In genomic region chr2:69643602-69644505, GRCh38 we compare ENCODE assay signal across 8 cellular contexts. TPM values are rescaled to one million over a fixed set of nuclear protein-coding genes. Genes with fewer than 3 reads are reported as not detected.
DNase-seq lines count a peak whose midpoint lies in the region; ATAC-seq and TF ChIP-seq lines count a peak whose summit lies in the region.

AAK1 (minus strand) TSS chr2:69643739; CDS start chr2:69643040, 699 bp downstream.

- H4K20me1 ChIP-seq in OCI-LY7 (ENCODE audit: insufficient read depth, low read length): 0 out of 2 replicates have a peak, but pooled peaks cover 12% of the 10 kb centered on the region

- H3K9me3 ChIP-seq in Caco-2 (no peaks in the 10 kb centered on the region), OCI-LY7 (ENCODE audit: low read length) (no peaks in the 10 kb centered on the region)

- no peaks in the 10 kb centered on the region for H3K27me3 ChIP-seq in Caco-2 (replicated peaks; ENCODE audit: control insufficient read depth, insufficient read depth, low read length)

- peak within 1 kb of the TSS; percentile 95 for H2AFZ ChIP-seq in OCI-LY7 (ENCODE audit: low read length)

- H3K27ac Mint-ChIP-seq in Caco-2 (ENCODE audit: unreplicated experiment): peak within 1 kb of the TSS; percentile 98

- peak within 1 kb of the TSS; percentile 96 for H3K4me3 Mint-ChIP-seq in Caco-2 (ENCODE audit: unreplicated experiment)

- peaks cover 56% of the 10 kb centered on the region for H3K4me1 Mint-ChIP-seq in Caco-2 (ENCODE audit: low read depth, unreplicated experiment)

- no peaks in the 10 kb centered on the region for H3K9me2 ChIP-seq in OCI-LY7 (ENCODE audit: insufficient read depth, low read length)

- peak; percentile 36 for ATAC-seq in GM21515 (IDR thresholded peaks at IDR 0.05; ENCODE audit: unreplicated experiment)

- peaks cover 24% of the 10 kb centered on the region for H3K4me1 ChIP-seq in Caco-2
- peaks cover 28% of the 10 kb centered on the region for H3K4me1 ChIP-seq in OCI-LY7 (ENCODE audit: insufficient read depth, low read length, poor library complexity, severe bottlenecking)

- no peaks in the 10 kb centered on the region for H3K36me3 ChIP-seq in Caco-2 (ENCODE audit: control insufficient read depth, insufficient read depth, low read length)
- no peaks in the 10 kb centered on the region for H3K36me3 ChIP-seq in OCI-LY7 (ENCODE audit: insufficient read depth, low read length)

- H3K9me3 Mint-ChIP-seq in Caco-2 (ENCODE audit: unreplicated experiment): no peaks in the 10 kb centered on the region

- H3K4me2 ChIP-seq in OCI-LY7 (ENCODE audit: low read length): peak within 1 kb of the TSS; percentile 77

- H3K27ac ChIP-seq in OCI-LY7 (ENCODE audit: low read depth, low read length, poor library complexity, severe bottlenecking): peak within 1 kb of the TSS; percentile 75

- CTCF ChIA-PET in Caco-2 (lab: Charles Lee): no interaction called here
- CTCF ChIA-PET in OCI-LY7 (lab: Charles Lee; ENCODE audit: unreplicated experiment): no interaction called here

- H3K79me2 ChIP-seq in OCI-LY7 (ENCODE audit: insufficient read depth, low read depth, low read length): no peaks in the 10 kb centered on the region

- H3K4me3 ChIP-seq in Caco-2 (ENCODE audit: low read depth, low read length): peak within 1 kb of the TSS; percentile 85
- peak within 1 kb of the TSS; percentile 92 for H3K4me3 ChIP-seq in OCI-LY7 (ENCODE audit: low read depth, low read length, poor library complexity, severe bottlenecking)

- no peaks in the 10 kb centered on the region for H3K27me3 Mint-ChIP-seq in Caco-2 (ENCODE audit: insufficient read depth, unreplicated experiment)

- POLR2A ChIA-PET in Caco-2 (lab: Charles Lee): interaction anchor here (0.8 to 0.9 kb wide), 2 partner anchors 30 to 62 kb away, joined by 3 to 13 read pairs; no protein-coding TSS in a partner anchor
- POLR2A ChIA-PET in OCI-LY7 (lab: Charles Lee): interaction anchor here (0.5 to 1.5 kb wide), 4 partner anchors 19 to 155 kb away, joined by 3 to 9 read pairs (median 4); no protein-coding TSS in a partner anchor

- TF ChIP-seq CTCF in Caco-2 (IDR thresholded peaks at IDR 0.05; ENCODE audit: insufficient read depth in 1 of 2, low read depth in 1 of 2, low read length in 1 of 2, severe bottlenecking in 1 of 2, unreplicated experiment in 1 of 2): no peak
- TF ChIP-seq CTCF in OCI-LY7 (conservative IDR thresholded peaks at IDR 0.05; ENCODE audit: low read length): no peak; the same call in 1 of the 2 replicates

- BruUV-seq in Caco-2 (replicated peaks; lab: Mats Ljungman, UMichigan): TSS peak; percentile 46
- no TSS peak for BruUV-seq in OCI-LY7 (replicated peaks; lab: Mats Ljungman, UMichigan)

- H3K36me3 Mint-ChIP-seq in Caco-2 (ENCODE audit: insufficient read depth, unreplicated experiment): peaks cover 11% of the 10 kb centered on the region

- intact Hi-C loops in Caco-2 (cut with micrococcal nuclease; ENCODE audit: unreplicated experiment): loop anchor here (1.0 to 5.0 kb wide), 3 partner anchors 70 to 207 kb away; partner anchors contain the start of gene NFU1
- intact Hi-C loops in OCI-LY7 (cut with micrococcal nuclease; ENCODE audit: unreplicated experiment): loop anchor here (2.0 to 10.0 kb wide), 3 partner anchors 181 to 257 kb away; partner anchors contain the start of genes GFPT1, GMCL1 and NFU1

- peak; percentile 91 to 92 for DNase-seq in Caco-2
- peak; percentile 78 for DNase-seq in HuH-7.5 (ENCODE audit: low spot score)
- peak; percentile 86 for DNase-seq in OCI-LY7 (ENCODE audit: low spot score)
- DNase-seq in activated T-cell treated with anti-CD3 and anti-CD28 coated beads for 24 hours (ENCODE audit: low read depth): peak; percentile 81
- peak; percentile 83 for DNase-seq in epidermal melanocyte (ENCODE audit: insufficient read length, low spot score)
- DNase-seq in middle frontal gyrus (ENCODE audit: extremely low spot score, low spot score): peak; percentile 83
- peak; percentile 53 to 62 for DNase-seq in stimulated activated CD8-positive, alpha-beta memory T cell treated with anti-CD3 and anti-CD28 coated beads, Interleukin-2, amount 100 ng/mL, for 1 hour (ENCODE audit: low read depth in 2 of 2)

RNA-seq across cellular contexts. Expression of gene AAK1, which starts in this region (rescaled TPM):
- total RNA-seq in Caco-2 (2022) (39.7 and 50.8 TPM in 2 replicates), OCI-LY7 (2022) (8.3 and 8.7 TPM in 2 replicates)
- total RNA-seq in OCI-LY7 (2014; rRNA removed; shearing (Covaris generic)): 2.3 and 8.5 TPM in 2 replicates

Comparison
In these comparisons a context has a peak if more than half of its experiments do, and no peak if none do; other contexts are left out.
1. Peak in every context shown above with its lines: DNase-seq, ATAC-seq, H3K4me3 ChIP-seq and H3K27ac ChIP-seq.